ENCODE assay signal across 1 cellular context in genomic region chr2:213122730-213123129, GRCh38.
TF ChIP-seq lines count a peak whose summit lies in the region.

No MANE protein-coding gene starts in this region.

TF ChIP-seq in SK-N-SH treated with all-trans-retinoic acid at 6 μM for 48 hours, 23 proteins besides CTCF, POLR2A, EP300 and RAD21 (continued from another document):
- TF ChIP-seq TSHZ2 (CRISPR knock-in tag; IDR thresholded peaks at IDR 0.05): no peak
- no peak for TF ChIP-seq ISL1 (CRISPR knock-in tag; IDR thresholded peaks at IDR 0.05)
- no peak for TF ChIP-seq CSRNP3 (CRISPR knock-in tag; IDR thresholded peaks at IDR 0.05)
- no peak for TF ChIP-seq TOX (CRISPR knock-in tag; IDR thresholded peaks at IDR 0.05; ENCODE audit: borderline replicate concordance)
- no peak for TF ChIP-seq CSDC2 (CRISPR knock-in tag; IDR thresholded peaks at IDR 0.05)
- TF ChIP-seq ZNF70 (CRISPR knock-in tag; IDR thresholded peaks at IDR 0.05): no peak
- TF ChIP-seq POU6F1 (CRISPR knock-in tag; IDR thresholded peaks at IDR 0.05; ENCODE audit: borderline replicate concordance, low read depth): no peak
- TF ChIP-seq ESRRG (CRISPR knock-in tag; IDR thresholded peaks at IDR 0.05): no peak
- no peak for TF ChIP-seq ARNTL (CRISPR knock-in tag; IDR thresholded peaks at IDR 0.05; ENCODE audit: borderline replicate concordance, low read depth)
- TF ChIP-seq ZC3H10 (CRISPR knock-in tag; IDR thresholded peaks at IDR 0.05): no peak
- TF ChIP-seq ZNF565 (CRISPR knock-in tag; conservative IDR thresholded peaks at IDR 0.05; ENCODE audit: low read depth): no peak
- TF ChIP-seq PPARA (CRISPR knock-in tag; IDR thresholded peaks at IDR 0.05; ENCODE audit: borderline replicate concordance): no peak
- no peak for TF ChIP-seq ZNF8 (CRISPR knock-in tag; IDR thresholded peaks at IDR 0.05)
- no peak for TF ChIP-seq SNAI2 (CRISPR knock-in tag; IDR thresholded peaks at IDR 0.05)
- no peak for TF ChIP-seq PATZ1 (CRISPR knock-in tag; IDR thresholded peaks at IDR 0.05; ENCODE audit: borderline replicate concordance)
